10 cellular contexts compared by ENCODE assay signal in the genomic region with DNA sequence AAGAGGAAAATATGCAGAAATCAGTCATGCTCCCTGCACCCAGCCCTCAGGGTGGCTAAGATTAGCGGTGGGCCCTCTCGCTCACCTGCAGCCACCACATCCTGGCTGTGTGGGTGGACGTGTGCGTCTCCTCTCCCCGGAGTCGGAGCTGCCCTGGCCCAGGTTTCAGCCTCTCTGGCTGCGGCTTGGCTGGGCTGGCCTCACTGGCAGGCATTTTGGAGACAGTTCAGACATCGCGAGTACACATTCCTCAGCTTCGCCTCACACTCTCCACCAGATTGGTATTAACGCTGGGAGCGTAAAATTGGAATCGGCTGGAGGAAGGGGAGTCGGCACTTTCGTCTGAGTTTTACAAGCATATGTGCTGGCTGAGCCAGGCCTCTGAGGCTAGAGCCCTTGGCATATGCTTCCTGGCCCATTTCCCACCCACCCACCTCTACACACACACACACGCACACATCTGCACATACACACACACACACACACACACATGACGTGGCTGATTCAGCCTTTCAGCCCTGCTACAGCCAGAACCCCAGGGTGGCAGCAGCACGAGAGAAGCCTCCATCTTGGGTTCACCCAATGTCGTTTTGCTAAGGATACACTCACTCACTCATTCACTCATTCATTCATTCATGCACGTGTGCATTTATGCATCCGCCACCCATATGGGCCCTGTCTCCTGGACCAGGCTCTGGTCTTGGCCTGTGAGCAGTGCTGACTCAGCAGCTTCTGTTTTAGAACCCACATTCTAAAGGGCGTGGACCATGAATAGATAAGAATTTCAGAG. TPM values are rescaled to one million over a fixed set of nuclear protein-coding genes. Genes with fewer than 3 reads are reported as not detected.
DNase-seq lines count a peak whose midpoint lies in the region; ATAC-seq and TF ChIP-seq lines count a peak whose summit lies in the region.
"Had no signal": no experiment of that assay in that cellular context is flagged by ENCODE, and none has a peak within 500 bp of the region (broad histone marks: within the 10 kb centered on the region; RNA-seq: fewer than 3 reads in every experiment).

No MANE protein-coding gene starts in this region.

- H3K27ac ChIP-seq in HCT116 (ENCODE audit: low read depth, low read length) (no peak overlapping the region), SK-N-SH (ENCODE audit: low read depth in 2 of 2, low read length in 1 of 2) (peak overlapping the region in 1 of 2 experiments; percentile 13; a peak in 1 of 4 replicates), testis (no peak overlapping the region)
- H3K27ac ChIP-seq: cardiac muscle cell, HL-60 had no signal

- intact Hi-C loops in HCT116 (cut with micrococcal nuclease) = no loop called here
- intact Hi-C loops in testis (cut with DNase I; ENCODE audit: low total_unique reads) = no loop called here

- H3K4me2 ChIP-seq in HCT116 (ENCODE audit: low read length) (peak overlapping the region; percentile 18; the same call in 1 of the 2 replicates), SK-N-SH (no peak overlapping the region)

- POLR2A ChIA-PET in HCT116 (lab: Charles Lee) = no interaction called here
- POLR2A ChIA-PET in SK-N-SH (lab: Yijun Ruan, JAX) = no interaction called here

- CTCF ChIA-PET in HCT116 (lab: Charles Lee) (no interaction called here), SK-N-SH (lab: Yijun Ruan, JAX) (interaction anchor here (1.5 kb wide), 1 partner anchor 16 kb away, joined by 5 read pairs; no protein-coding TSS in a partner anchor)

- H3K9me2 ChIP-seq in HCT116 (ENCODE audit: insufficient read depth) (no peaks in the 10 kb centered on the region), SK-N-SH (no peaks in the 10 kb centered on the region)

- H3K4me3 ChIP-seq in HCT116 (replicated peaks in 1 of 2; ENCODE audit: low read depth in 1 of 2, low read length in 2 of 2) (no peak overlapping the region), SK-N-SH (ENCODE audit: low read depth in 2 of 2, low read length in 1 of 2) (no peak overlapping the region), testis (no peak overlapping the region)
- H3K4me3 ChIP-seq: cardiac muscle cell had no signal

- no peak for TF ChIP-seq EP300 in SK-N-SH (IDR thresholded peaks at IDR 0.05; ENCODE audit: borderline replicate concordance in 1 of 2, low read depth in 1 of 2, low read length in 1 of 2)

- H3K79me2 ChIP-seq in HCT116 (ENCODE audit: insufficient read depth, low read length) (no peaks in the 10 kb centered on the region), SK-N-SH (ENCODE audit: insufficient read depth) (no peaks in the 10 kb centered on the region)

- H3K36me3 ChIP-seq in HCT116 (ENCODE audit: control insufficient read depth in 1 of 2, insufficient read depth in 2 of 2, low read length in 2 of 2) (no peaks in the 10 kb centered on the region), SK-N-SH (replicated peaks in 1 of 2; ENCODE audit: control insufficient read depth in 1 of 2, insufficient read depth in 2 of 2, low read length in 1 of 2) (no peaks in the 10 kb centered on the region), testis (ENCODE audit: low read depth, missing control alignments) (no peaks in the 10 kb centered on the region)
- H3K36me3 ChIP-seq: cardiac muscle cell had no signal

- no peak overlapping the region for H3K9ac ChIP-seq in HCT116 (ENCODE audit: low read length)
- H3K9ac ChIP-seq in SK-N-SH = no peak overlapping the region

- peaks cover 24% of the 10 kb centered on the region in 2 experiments for H3K4me1 ChIP-seq in HCT116 (ENCODE audit: control insufficient read depth in 1 of 2, insufficient read depth in 2 of 2, low read length in 2 of 2)
- H3K4me1 ChIP-seq in SK-N-SH (ENCODE audit: control insufficient read depth in 1 of 2, insufficient read depth in 2 of 2, low read depth in 1 of 2, low read length in 1 of 2) = peaks cover 0 to 2% of the 10 kb centered on the region in 2 experiments; a peak in 1 of 4 replicates
- no peaks in the 10 kb centered on the region for H3K4me1 ChIP-seq in testis

- H3K27me3 ChIP-seq in HCT116 (ENCODE audit: insufficient read depth, low read length) (no peaks in the 10 kb centered on the region), SK-N-SH (ENCODE audit: insufficient read depth) (no peaks in the 10 kb centered on the region), testis (no peaks in the 10 kb centered on the region)
- H3K27me3 ChIP-seq: cardiac muscle cell had no signal

- peak; percentile 89 for DNase-seq in EL
- no peak for DNase-seq in HCT116 (ENCODE audit: low read depth, low spot score)
- no peak for DNase-seq in SK-N-SH
- peak; percentile 63 for DNase-seq in glomerular visceral epithelial cell (ENCODE audit: extremely low spot score)
- no peak for DNase-seq in testis
- DNase-seq in NCI-H345 (lab: John Stamatoyannopoulos, UW) = no peak
- no peak for DNase-seq in activated naive CD4-positive, alpha-beta T cell treated with anti-CD3 and anti-CD28 coated beads, Interleukin-2, amount 50 U/mL, for 16 hours

- H4K20me1 ChIP-seq in HCT116 (ENCODE audit: insufficient read depth) = no peaks in the 10 kb centered on the region
- H4K20me1 ChIP-seq in SK-N-SH (ENCODE audit: insufficient read depth) = no peaks in the 10 kb centered on the region

- no peaks in the 10 kb centered on the region for H3F3A ChIP-seq in SK-N-SH (replicated peaks; ENCODE audit: insufficient read depth)

- H2AFZ ChIP-seq in HCT116 (ENCODE audit: low read depth, low read length, poor library complexity, severe bottlenecking) = no peak overlapping the region
- H2AFZ ChIP-seq in SK-N-SH (ENCODE audit: low read depth) = no peak overlapping the region

- no peak for TF ChIP-seq POLR2A in HCT116 (IDR thresholded peaks at IDR 0.05; ENCODE audit: borderline replicate concordance, extremely low read depth, insufficient read depth, insufficient read length)
- TF ChIP-seq POLR2A in testis (IDR thresholded peaks at IDR 0.05) = no peak

- RAD21 ChIA-PET in HCT116 (lab: Charles Lee; ENCODE audit: low non-redundant PET in 1 of 2, low total read pairs in 2 of 2, uncharacterized antibody in 2 of 2, unreplicated experiment in 2 of 2) = no interaction called here

- H3K9me3 ChIP-seq in HCT116 (ENCODE audit: control insufficient read depth in 1 of 2, insufficient read depth in 1 of 2, low read depth in 1 of 2, low read length in 2 of 2) (no peaks in the 10 kb centered on the region), SK-N-SH (no peaks in the 10 kb centered on the region), testis (no peaks in the 10 kb centered on the region)

- TF ChIP-seq CTCF in HCT116 (IDR thresholded peaks at IDR 0.05 in 2 of 3, conservative IDR thresholded peaks at IDR 0.05 in 1 of 3; ENCODE audit: borderline replicate concordance in 1 of 3, insufficient read depth in 1 of 3, low read depth in 2 of 3, low read length in 2 of 3) = no peak
- no peak for TF ChIP-seq CTCF in SK-N-SH (IDR thresholded peaks at IDR 0.05)
- no peak for TF ChIP-seq CTCF in testis (IDR thresholded peaks at IDR 0.05)

- 82% methylated on average over 22 of the region's 22 CpGs for WGBS in SK-N-SH (ENCODE audit: low lambda C conversion rate)
- WGBS in testis, 2 donors = 68 to 74% methylated on average over 19 to 22 of the region's 22 CpGs

- TF ChIP-seq RAD21 in HCT116 (IDR thresholded peaks at IDR 0.05; ENCODE audit: low read depth) (no peak), SK-N-SH (IDR thresholded peaks at IDR 0.05; ENCODE audit: low read length) (no peak)

- BruUV-seq in HCT116 (replicated peaks; lab: Mats Ljungman, UMichigan) = no TSS peak

- ATAC-seq in HCT116 = no peak; the same call in 1 of the 2 replicates
- ATAC-seq in HG03159 (IDR thresholded peaks at IDR 0.05; ENCODE audit: unreplicated experiment) = no peak

TF ChIP-seq in HCT116, 20 proteins besides CTCF, POLR2A, EP300 and RAD21 (continues in another document):
- TF ChIP-seq YY1 (IDR thresholded peaks at IDR 0.05; ENCODE audit: extremely low read depth, insufficient replicate concordance, low read depth, low read length) (no peak), SIN3A (IDR thresholded peaks at IDR 0.05; ENCODE audit: low read depth) (no peak), CBX3 (IDR thresholded peaks at IDR 0.05; ENCODE audit: low read depth) (no peak)
- TF ChIP-seq, protein P1, sequence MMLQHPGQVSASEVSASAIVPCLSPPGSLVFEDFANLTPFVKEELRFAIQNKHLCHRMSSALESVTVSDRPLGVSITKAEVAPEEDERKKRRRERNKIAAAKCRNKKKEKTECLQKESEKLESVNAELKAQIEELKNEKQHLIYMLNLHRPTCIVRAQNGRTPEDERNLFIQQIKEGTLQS (IDR thresholded peaks at IDR 0.05) = no peak

TF ChIP-seq in SK-N-SH, 30 proteins besides CTCF, POLR2A, EP300 and RAD21:
- TF ChIP-seq RFX5 (IDR thresholded peaks at IDR 0.05; ENCODE audit: low read length) (no peak), MEF2A (IDR thresholded peaks at IDR 0.05; ENCODE audit: borderline replicate concordance, low read depth) (no peak), NFIC (IDR thresholded peaks at IDR 0.05; ENCODE audit: borderline replicate concordance) (no peak), TCF12 (IDR thresholded peaks at IDR 0.05) (0 out of 2 replicates have a peak, but pooled peaks have one; percentile 9)
TF ChIP-seq in SK-N-SH: peak in this region for 1.

RNA-seq across cellular contexts. Expression of a gene that starts 42.9 kb away (rescaled TPM):
- 18.9 TPM for total RNA-seq in HCT116 (2021; ENCODE audit: unreplicated experiment)
- polyA plus RNA-seq in HCT116 (2012) = 18.3 and 18.6 TPM in 2 replicates
- polyA plus RNA-seq in SK-N-SH (2012; rRNA removed) = 23.3 and 43.8 TPM in 2 replicates
- 22.2 and 30.8 TPM in 2 replicates for polyA plus RNA-seq in SK-N-SH (2012; cell fraction: cytosol; rRNA removed)
- 17.8 and 20.9 TPM in 2 replicates for polyA plus RNA-seq in SK-N-SH (2012; cell fraction: nucleus; rRNA removed)
- 10 to 100 TPM in 1 of 2 donors, 1 to 10 TPM in 1; 7.6 to 10.8 TPM for total RNA-seq in testis
- polyA plus RNA-seq in testis (ENCODE audit: insufficient read depth, low read depth, low replicate concordance) = 5.8 TPM

Comparison
In these comparisons a context has a peak if more than half of its experiments do, and no peak if none do; other contexts are left out.
1. DNase-seq: peak in EL (single experiment) and glomerular visceral epithelial cell (single experiment); none in HCT116 (single experiment), SK-N-SH (single experiment), testis (single experiment), NCI-H345 (single experiment) and activated naive CD4-positive, alpha-beta T cell treated with anti-CD3 and anti-CD28 coated beads, Interleukin-2, amount 50 U/mL, for 16 hours (single experiment).